In genomic region chr4:131370846-131371245, GRCh38 we compare ENCODE assay signal across 23 cellular contexts.
DNase-seq lines count a peak whose midpoint lies in the region; ATAC-seq and TF ChIP-seq lines count a peak whose summit lies in the region.
"Had no signal": no experiment of that assay in that cellular context is flagged by ENCODE, and none has a peak within 500 bp of the region (broad histone marks: within the 10 kb centered on the region; RNA-seq: fewer than 3 reads in every experiment).

No MANE protein-coding gene starts in this region.

- H3K27me3 ChIP-seq in stomach = no peaks in the 10 kb centered on the region
- H3K27me3 ChIP-seq in MG63 = no peaks in the 10 kb centered on the region
- H3K27me3 ChIP-seq: spleen, upper lobe of right lung had no signal

- intact Hi-C loops in stomach (cut with DNase I; ENCODE audit: low total_unique reads) = no loop called here

- no peaks in the 10 kb centered on the region for H3K4me1 ChIP-seq in stomach
- H3K4me1 ChIP-seq: A549, parathyroid adenoma, spleen, upper lobe of right lung had no signal

- TF ChIP-seq POLR2A in stomach (IDR thresholded peaks at IDR 0.05) = no peak

- DNase-seq in NCI-H146 (lab: John Stamatoyannopoulos, UW) = peak; percentile 7
- DNase-seq in NCI-H146 treated with DMSO at 0.1 percent for 48 hours (lab: John Stamatoyannopoulos, UW; ENCODE audit: unreplicated experiment) = no peak
- DNase-seq in NCI-H128 (lab: John Stamatoyannopoulos, UW; ENCODE audit: unreplicated experiment) = peak; percentile 41
- peak; percentile 72 for DNase-seq in NCI-H748 treated with DMSO at 0.1 percent for 48 hours (lab: John Stamatoyannopoulos, UW)
- DNase-seq in left kidney (ENCODE audit: low read depth, low spot score) = peak; percentile 64
- DNase-seq in stomach = no peak
- DNase-seq in MG63 = no peak
- DNase-seq: activated CD4-positive, alpha-beta T cell treated with anti-CD3 and anti-CD28 coated beads, Interleukin-2, amount 50 U/mL, for 4 hours; activated naive CD8-positive, alpha-beta T cell treated with anti-CD3 and anti-CD28 coated beads, Interleukin-2, amount 10 ng/mL, durations not matched to agents 7 days and 5 days; activated T-cell treated with anti-CD3 and anti-CD28 coated beads, Interleukin-2, amount 50 U/mL, for 48 hours; CD4-positive, alpha-beta T cell; HCEC 1CT; hypothalamus; IMR-90; left ventricle myocardium superior; NCI-H1048; spleen; stimulated activated naive CD4-positive, alpha-beta T cell treated with Interleukin-2 at 50 U/mL for 16 hours; upper lobe of right lung had no signal

- no peak overlapping the region for H3K27ac ChIP-seq in stomach
- H3K27ac ChIP-seq: A549, parathyroid adenoma, spleen, upper lobe of right lung had no signal

- H3K36me3 ChIP-seq in stomach = no peaks in the 10 kb centered on the region
- no peaks in the 10 kb centered on the region for H3K36me3 ChIP-seq in MG63
- H3K36me3 ChIP-seq: spleen, upper lobe of right lung had no signal

- H3K4me3 ChIP-seq in stomach (no peak overlapping the region), MG63 (no peak overlapping the region)
- H3K4me3 ChIP-seq: A549, spleen, upper lobe of right lung had no signal

- no peak for ATAC-seq in GM18511 (IDR thresholded peaks at IDR 0.05; ENCODE audit: unreplicated experiment)
- ATAC-seq: A549, left ventricle myocardium superior, SK-N-SH treated with all-trans-retinoic acid at 6 μM for 48 hours, upper lobe of right lung had no signal

- no peak for TF ChIP-seq CTCF in stomach (IDR thresholded peaks at IDR 0.05)

- no peaks in the 10 kb centered on the region for H3K9me3 ChIP-seq in stomach
- H3K9me3 ChIP-seq in MG63 = no peaks in the 10 kb centered on the region
- H3K9me3 ChIP-seq: A549, spleen, upper lobe of right lung had no signal

- no peak for TF ChIP-seq EP300 in stomach (IDR thresholded peaks at IDR 0.05)

Comparison
In these comparisons a context has a peak if more than half of its experiments do, and no peak if none do; other contexts are left out.
1. DNase-seq: peak in NCI-H146 (single experiment), NCI-H128 (single experiment), NCI-H748 treated with DMSO at 0.1 percent for 48 hours (single experiment) and left kidney (single experiment); none in NCI-H146 treated with DMSO at 0.1 percent for 48 hours (single experiment), stomach (single experiment) and MG63 (single experiment).